ENCODE assay signal across 28 cellular contexts in genomic region chr14:40123816-40124215, GRCh38.
"Had no signal": no experiment of that assay in that cellular context is flagged by ENCODE, and none has a peak within 500 bp of the region (broad histone marks: within the 10 kb centered on the region; RNA-seq: fewer than 3 reads in every experiment).

No MANE protein-coding gene starts in this region.

- H3K36me3 Mint-ChIP-seq: activated CD8-positive, alpha-beta memory T cell treated with anti-CD3 and anti-CD28 coated beads, Interleukin-2, amount 10 ng/mL, durations not matched to agents 7 days and 5 days; brain; stimulated activated memory B cell treated with anti-CD40 and anti-IgM and Interleukin-4, amounts not matched to agents 10 μg/mL and 1 μg/mL and 100 μg/mL, for 72 hours; T-cell had no signal

- H3K4me1 ChIP-seq: colonic mucosa, esophagus squamous epithelium, left ventricle myocardium inferior, upper lobe of left lung, vagina had no signal

- H3K4me1 Mint-ChIP-seq: activated B cell treated with CpG ODN at 0.5 μM for 24 hours; activated CD8-positive, alpha-beta memory T cell treated with anti-CD3 and anti-CD28 coated beads, Interleukin-2, amount 10 ng/mL, durations not matched to agents 7 days and 5 days; naive thymus-derived CD4-positive, alpha-beta T cell; stimulated activated memory B cell treated with anti-CD40 and anti-IgM and Interleukin-4, amounts not matched to agents 10 μg/mL and 1 μg/mL and 100 μg/mL, for 72 hours; stimulated activated naive CD8-positive, alpha-beta T cell treated with anti-CD3 and anti-CD28 coated beads, Interleukin-15, amount 100 ng/mL, for 72 hours; T-cell had no signal

- DNase-seq: activated B cell treated with CpG ODN at 0.5 μM for 24 hours; activated CD4-positive, alpha-beta T cell treated with anti-CD3 and anti-CD28 coated beads, Interleukin-2, amount 50 U/mL, for 1 hour; activated CD8-positive, alpha-beta memory T cell treated with anti-CD3 and anti-CD28 coated beads, Interleukin-2, amount 10 ng/mL, durations not matched to agents 7 days and 5 days; activated CD8-positive, alpha-beta T cell treated with anti-CD3 and anti-CD28 coated beads, Interleukin-2, amount 10 ng/mL, durations not matched to agents 7 days and 5 days; activated T-cell treated with anti-CD3 and anti-CD28 coated beads, Interleukin-2, amount 50 U/mL, for 48 hours; cerebellar nuclear complex; colonic mucosa; effector CD8-positive, alpha-beta T cell; esophagus squamous epithelium; foreskin melanocyte; left ventricle myocardium inferior; naive thymus-derived CD4-positive, alpha-beta T cell; posterior cingulate gyrus; stimulated activated CD4-positive, alpha-beta T cell treated with anti-CD3 and anti-CD28 coated beads, Interleukin-12 subunit alpha, Interleukin-12 subunit beta, amount 100 ng/mL, for 4 hours; stimulated activated CD4-positive, alpha-beta T cell treated with anti-CD3 and anti-CD28 coated beads, Interleukin-4, amount 100 ng/mL, for 24 hours; stimulated activated naive CD8-positive, alpha-beta T cell treated with anti-CD3 and anti-CD28 coated beads, Interleukin-15, amount 100 ng/mL, for 72 hours; substantia nigra; T-cell; upper lobe of left lung had no signal

- H3K4me3 ChIP-seq: cardiac muscle cell, colonic mucosa, esophagus squamous epithelium, left ventricle myocardium inferior, skin epidermis, upper lobe of left lung, vagina had no signal

- H3K27me3 ChIP-seq: cardiac muscle cell, colonic mucosa, esophagus squamous epithelium, upper lobe of left lung, vagina had no signal

- H3K4me3 Mint-ChIP-seq: activated B cell treated with CpG ODN at 0.5 μM for 24 hours; activated CD8-positive, alpha-beta memory T cell treated with anti-CD3 and anti-CD28 coated beads, Interleukin-2, amount 10 ng/mL, durations not matched to agents 7 days and 5 days; activated CD8-positive, alpha-beta T cell treated with anti-CD3 and anti-CD28 coated beads, Interleukin-2, amount 10 ng/mL, durations not matched to agents 7 days and 5 days; naive thymus-derived CD4-positive, alpha-beta T cell; neural crest cell; stimulated activated memory B cell treated with anti-CD40 and anti-IgM and Interleukin-4, amounts not matched to agents 10 μg/mL and 1 μg/mL and 100 μg/mL, for 72 hours; stimulated activated naive CD8-positive, alpha-beta T cell treated with anti-CD3 and anti-CD28 coated beads, Interleukin-15, amount 100 ng/mL, for 72 hours; T-cell had no signal

- ATAC-seq: activated CD8-positive, alpha-beta memory T cell treated with anti-CD3 and anti-CD28 coated beads, Interleukin-2, amount 10 ng/mL, durations not matched to agents 7 days and 5 days; activated CD8-positive, alpha-beta T cell treated with anti-CD3 and anti-CD28 coated beads, Interleukin-2, amount 10 ng/mL, durations not matched to agents 7 days and 5 days; activated naive CD4-positive, alpha-beta T cell treated with anti-CD3 and anti-CD28 coated beads, Interleukin-2, amount 50 U/mL, for 72 hours; naive thymus-derived CD4-positive, alpha-beta T cell; sciatic nerve; stimulated activated memory B cell treated with anti-CD40 and anti-IgM and Interleukin-4, amounts not matched to agents 10 μg/mL and 1 μg/mL and 100 μg/mL, for 72 hours; stimulated activated naive CD8-positive, alpha-beta T cell treated with anti-CD3 and anti-CD28 coated beads, Interleukin-15, amount 100 ng/mL, for 72 hours; T-cell had no signal

- H3K9me3 ChIP-seq: colonic mucosa, esophagus squamous epithelium, upper lobe of left lung, vagina had no signal

- H3K27ac ChIP-seq: esophagus squamous epithelium, left ventricle myocardium inferior, skin epidermis, upper lobe of left lung, vagina had no signal

- H3K27ac Mint-ChIP-seq: activated B cell treated with CpG ODN at 0.5 μM for 24 hours; activated CD8-positive, alpha-beta memory T cell treated with anti-CD3 and anti-CD28 coated beads, Interleukin-2, amount 10 ng/mL, durations not matched to agents 7 days and 5 days; activated CD8-positive, alpha-beta T cell treated with anti-CD3 and anti-CD28 coated beads, Interleukin-2, amount 10 ng/mL, durations not matched to agents 7 days and 5 days; activated naive CD4-positive, alpha-beta T cell treated with anti-CD3 and anti-CD28 coated beads, Interleukin-2, amount 50 U/mL, for 72 hours; activated T-helper 2 cell treated with anti-CD3 and anti-CD28 coated beads, Interferon-gamma antibody, Interleukin-2, Interleukin-4, amounts not matched to agents 10 μg/mL and 5 μg/mL and 100 μg/mL, durations not matched to agents 14 hours and 24 hours and 36 hours; naive thymus-derived CD4-positive, alpha-beta T cell; stimulated activated memory B cell treated with anti-CD40 and anti-IgM and Interleukin-4, amounts not matched to agents 10 μg/mL and 1 μg/mL and 100 μg/mL, for 72 hours; stimulated activated naive CD8-positive, alpha-beta T cell treated with anti-CD3 and anti-CD28 coated beads, Interleukin-15, amount 100 ng/mL, for 72 hours; T-cell had no signal

- H3K36me3 ChIP-seq: cardiac muscle cell, colonic mucosa, esophagus squamous epithelium, left ventricle myocardium inferior, upper lobe of left lung, vagina had no signal
